Comparison of ENCODE assay signal across 1 cellular context in the genomic region with DNA sequence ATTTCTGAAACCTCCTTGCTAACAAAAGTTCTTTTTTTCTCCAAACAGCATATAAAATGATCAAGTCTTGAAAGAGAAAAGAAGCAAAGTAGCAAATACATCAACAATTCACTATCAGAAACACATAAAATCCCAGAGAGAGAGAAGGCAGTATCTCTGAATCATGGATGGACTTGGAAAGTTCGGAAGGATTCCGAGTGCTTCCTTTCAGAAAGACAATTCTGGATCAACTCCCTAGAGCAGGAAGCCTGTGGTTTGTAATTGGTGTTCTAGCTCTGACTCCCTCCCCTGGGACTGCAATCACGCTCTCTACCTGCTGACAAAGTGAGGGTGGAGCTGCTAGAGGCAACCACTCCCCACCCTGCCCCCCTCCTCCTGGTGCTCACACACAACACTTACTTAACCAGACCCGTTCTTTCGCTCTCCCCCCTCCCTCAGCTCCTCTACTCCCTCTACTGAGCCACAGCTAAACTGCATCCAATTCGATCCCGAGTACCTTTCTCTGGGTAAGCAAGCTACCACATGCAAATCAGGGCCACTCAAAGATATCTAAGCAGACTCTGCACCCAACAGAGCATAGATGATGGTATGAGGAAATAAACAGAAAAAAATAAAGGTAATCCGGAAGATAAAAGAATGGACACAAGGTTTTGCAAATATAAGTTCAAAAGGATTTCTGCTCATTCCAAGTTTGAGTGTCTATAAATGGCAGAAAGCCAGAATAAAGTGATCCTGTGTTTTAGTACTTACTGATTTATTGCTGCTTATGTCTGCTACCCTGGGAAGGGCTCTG.
TF ChIP-seq lines count a peak whose summit lies in the region.

A gene (minus strand): TSS at position 235 of the 793 bp plus-strand sequence. CDS start 1,957 bp downstream, outside the sequence.

TF ChIP-seq in HepG2, 621 proteins besides CTCF, POLR2A, EP300 and RAD21 (continued from another document and continues in another):
- TF ChIP-seq, protein P1, sequence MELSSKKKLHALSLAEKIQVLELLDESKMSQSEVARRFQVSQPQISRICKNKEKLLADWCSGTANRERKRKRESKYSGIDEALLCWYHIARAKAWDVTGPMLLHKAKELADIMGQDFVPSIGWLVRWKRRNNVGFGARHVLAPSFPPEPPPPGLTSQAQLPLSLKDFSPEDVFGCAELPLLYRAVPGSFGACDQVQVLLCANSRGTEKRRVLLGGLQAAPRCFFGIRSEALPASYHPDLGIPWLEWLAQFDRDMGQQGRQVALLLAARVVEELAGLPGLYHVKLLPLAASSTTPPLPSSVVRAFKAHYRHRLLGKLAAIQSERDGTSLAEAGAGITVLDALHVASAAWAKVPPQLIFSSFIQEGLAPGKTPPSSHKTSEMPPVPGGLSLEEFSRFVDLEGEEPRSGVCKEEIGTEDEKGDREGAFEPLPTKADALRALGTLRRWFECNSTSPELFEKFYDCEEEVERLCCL (CRISPR knock-in tag; IDR thresholded peaks at IDR 0.05; ENCODE audit: borderline replicate concordance), result no peak
- TF ChIP-seq ZNF33B (CRISPR knock-in tag; IDR thresholded peaks at IDR 0.05), result no peak
- TF ChIP-seq SMARCE1 (IDR thresholded peaks at IDR 0.05; ENCODE audit: borderline replicate concordance), result no peak
- no peak for TF ChIP-seq MATR3 (CRISPR knock-in tag; IDR thresholded peaks at IDR 0.05)
- TF ChIP-seq ZBTB8A (CRISPR knock-in tag; IDR thresholded peaks at IDR 0.05; ENCODE audit: borderline replicate concordance, low read depth), result no peak
- TF ChIP-seq, protein P2, sequence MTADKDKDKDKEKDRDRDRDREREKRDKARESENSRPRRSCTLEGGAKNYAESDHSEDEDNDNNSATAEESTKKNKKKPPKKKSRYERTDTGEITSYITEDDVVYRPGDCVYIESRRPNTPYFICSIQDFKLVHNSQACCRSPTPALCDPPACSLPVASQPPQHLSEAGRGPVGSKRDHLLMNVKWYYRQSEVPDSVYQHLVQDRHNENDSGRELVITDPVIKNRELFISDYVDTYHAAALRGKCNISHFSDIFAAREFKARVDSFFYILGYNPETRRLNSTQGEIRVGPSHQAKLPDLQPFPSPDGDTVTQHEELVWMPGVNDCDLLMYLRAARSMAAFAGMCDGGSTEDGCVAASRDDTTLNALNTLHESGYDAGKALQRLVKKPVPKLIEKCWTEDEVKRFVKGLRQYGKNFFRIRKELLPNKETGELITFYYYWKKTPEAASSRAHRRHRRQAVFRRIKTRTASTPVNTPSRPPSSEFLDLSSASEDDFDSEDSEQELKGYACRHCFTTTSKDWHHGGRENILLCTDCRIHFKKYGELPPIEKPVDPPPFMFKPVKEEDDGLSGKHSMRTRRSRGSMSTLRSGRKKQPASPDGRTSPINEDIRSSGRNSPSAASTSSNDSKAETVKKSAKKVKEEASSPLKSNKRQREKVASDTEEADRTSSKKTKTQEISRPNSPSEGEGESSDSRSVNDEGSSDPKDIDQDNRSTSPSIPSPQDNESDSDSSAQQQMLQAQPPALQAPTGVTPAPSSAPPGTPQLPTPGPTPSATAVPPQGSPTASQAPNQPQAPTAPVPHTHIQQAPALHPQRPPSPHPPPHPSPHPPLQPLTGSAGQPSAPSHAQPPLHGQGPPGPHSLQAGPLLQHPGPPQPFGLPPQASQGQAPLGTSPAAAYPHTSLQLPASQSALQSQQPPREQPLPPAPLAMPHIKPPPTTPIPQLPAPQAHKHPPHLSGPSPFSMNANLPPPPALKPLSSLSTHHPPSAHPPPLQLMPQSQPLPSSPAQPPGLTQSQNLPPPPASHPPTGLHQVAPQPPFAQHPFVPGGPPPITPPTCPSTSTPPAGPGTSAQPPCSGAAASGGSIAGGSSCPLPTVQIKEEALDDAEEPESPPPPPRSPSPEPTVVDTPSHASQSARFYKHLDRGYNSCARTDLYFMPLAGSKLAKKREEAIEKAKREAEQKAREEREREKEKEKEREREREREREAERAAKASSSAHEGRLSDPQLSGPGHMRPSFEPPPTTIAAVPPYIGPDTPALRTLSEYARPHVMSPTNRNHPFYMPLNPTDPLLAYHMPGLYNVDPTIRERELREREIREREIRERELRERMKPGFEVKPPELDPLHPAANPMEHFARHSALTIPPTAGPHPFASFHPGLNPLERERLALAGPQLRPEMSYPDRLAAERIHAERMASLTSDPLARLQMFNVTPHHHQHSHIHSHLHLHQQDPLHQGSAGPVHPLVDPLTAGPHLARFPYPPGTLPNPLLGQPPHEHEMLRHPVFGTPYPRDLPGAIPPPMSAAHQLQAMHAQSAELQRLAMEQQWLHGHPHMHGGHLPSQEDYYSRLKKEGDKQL (CRISPR knock-in tag; IDR thresholded peaks at IDR 0.05; ENCODE audit: low read depth), result 0 out of 2 replicates have a peak, but pooled peaks have one; percentile 31
- TF ChIP-seq MEF2D (CRISPR knock-in tag; IDR thresholded peaks at IDR 0.05), result peak; percentile 94
- TF ChIP-seq, protein P3, sequence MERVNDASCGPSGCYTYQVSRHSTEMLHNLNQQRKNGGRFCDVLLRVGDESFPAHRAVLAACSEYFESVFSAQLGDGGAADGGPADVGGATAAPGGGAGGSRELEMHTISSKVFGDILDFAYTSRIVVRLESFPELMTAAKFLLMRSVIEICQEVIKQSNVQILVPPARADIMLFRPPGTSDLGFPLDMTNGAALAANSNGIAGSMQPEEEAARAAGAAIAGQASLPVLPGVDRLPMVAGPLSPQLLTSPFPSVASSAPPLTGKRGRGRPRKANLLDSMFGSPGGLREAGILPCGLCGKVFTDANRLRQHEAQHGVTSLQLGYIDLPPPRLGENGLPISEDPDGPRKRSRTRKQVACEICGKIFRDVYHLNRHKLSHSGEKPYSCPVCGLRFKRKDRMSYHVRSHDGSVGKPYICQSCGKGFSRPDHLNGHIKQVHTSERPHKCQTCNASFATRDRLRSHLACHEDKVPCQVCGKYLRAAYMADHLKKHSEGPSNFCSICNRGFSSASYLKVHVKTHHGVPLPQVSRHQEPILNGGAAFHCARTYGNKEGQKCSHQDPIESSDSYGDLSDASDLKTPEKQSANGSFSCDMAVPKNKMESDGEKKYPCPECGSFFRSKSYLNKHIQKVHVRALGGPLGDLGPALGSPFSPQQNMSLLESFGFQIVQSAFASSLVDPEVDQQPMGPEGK (CRISPR knock-in tag; IDR thresholded peaks at IDR 0.05), result peak; percentile 98
- TF ChIP-seq POGZ (CRISPR knock-in tag; IDR thresholded peaks at IDR 0.05), result peak; percentile 90
- no peak for TF ChIP-seq JUND (CRISPR knock-in tag; IDR thresholded peaks at IDR 0.05)
- TF ChIP-seq, protein P4, sequence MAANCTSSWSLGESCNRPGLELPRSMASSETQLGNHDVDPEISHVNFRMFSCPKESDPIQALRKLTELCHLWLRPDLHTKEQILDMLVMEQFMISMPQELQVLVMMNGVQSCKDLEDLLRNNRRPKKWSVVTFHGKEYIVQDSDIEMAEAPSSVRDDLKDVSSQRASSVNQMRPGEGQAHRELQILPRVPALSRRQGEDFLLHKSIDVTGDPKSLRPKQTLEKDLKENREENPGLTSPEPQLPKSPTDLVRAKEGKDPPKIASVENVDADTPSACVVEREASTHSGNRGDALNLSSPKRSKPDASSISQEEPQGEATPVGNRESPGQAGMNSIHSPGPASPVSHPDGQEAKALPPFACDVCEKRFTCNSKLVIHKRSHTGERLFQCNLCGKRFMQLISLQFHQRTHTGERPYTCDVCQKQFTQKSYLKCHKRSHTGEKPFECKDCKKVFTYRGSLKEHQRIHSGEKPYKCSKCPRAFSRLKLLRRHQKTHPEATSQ (CRISPR knock-in tag; IDR thresholded peaks at IDR 0.05; ENCODE audit: borderline replicate concordance), result peak; percentile 83; the same call in 1 of the 2 replicates
- peak; percentile 18; the same call in 1 of the 2 replicates for TF ChIP-seq KDM6A (CRISPR knock-in tag; IDR thresholded peaks at IDR 0.05; ENCODE audit: low read depth)
- TF ChIP-seq, protein P5, sequence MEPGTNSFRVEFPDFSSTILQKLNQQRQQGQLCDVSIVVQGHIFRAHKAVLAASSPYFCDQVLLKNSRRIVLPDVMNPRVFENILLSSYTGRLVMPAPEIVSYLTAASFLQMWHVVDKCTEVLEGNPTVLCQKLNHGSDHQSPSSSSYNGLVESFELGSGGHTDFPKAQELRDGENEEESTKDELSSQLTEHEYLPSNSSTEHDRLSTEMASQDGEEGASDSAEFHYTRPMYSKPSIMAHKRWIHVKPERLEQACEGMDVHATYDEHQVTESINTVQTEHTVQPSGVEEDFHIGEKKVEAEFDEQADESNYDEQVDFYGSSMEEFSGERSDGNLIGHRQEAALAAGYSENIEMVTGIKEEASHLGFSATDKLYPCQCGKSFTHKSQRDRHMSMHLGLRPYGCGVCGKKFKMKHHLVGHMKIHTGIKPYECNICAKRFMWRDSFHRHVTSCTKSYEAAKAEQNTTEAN (CRISPR knock-in tag; conservative IDR thresholded peaks at IDR 0.05), result peak; percentile 92
- TF ChIP-seq, protein P6, sequence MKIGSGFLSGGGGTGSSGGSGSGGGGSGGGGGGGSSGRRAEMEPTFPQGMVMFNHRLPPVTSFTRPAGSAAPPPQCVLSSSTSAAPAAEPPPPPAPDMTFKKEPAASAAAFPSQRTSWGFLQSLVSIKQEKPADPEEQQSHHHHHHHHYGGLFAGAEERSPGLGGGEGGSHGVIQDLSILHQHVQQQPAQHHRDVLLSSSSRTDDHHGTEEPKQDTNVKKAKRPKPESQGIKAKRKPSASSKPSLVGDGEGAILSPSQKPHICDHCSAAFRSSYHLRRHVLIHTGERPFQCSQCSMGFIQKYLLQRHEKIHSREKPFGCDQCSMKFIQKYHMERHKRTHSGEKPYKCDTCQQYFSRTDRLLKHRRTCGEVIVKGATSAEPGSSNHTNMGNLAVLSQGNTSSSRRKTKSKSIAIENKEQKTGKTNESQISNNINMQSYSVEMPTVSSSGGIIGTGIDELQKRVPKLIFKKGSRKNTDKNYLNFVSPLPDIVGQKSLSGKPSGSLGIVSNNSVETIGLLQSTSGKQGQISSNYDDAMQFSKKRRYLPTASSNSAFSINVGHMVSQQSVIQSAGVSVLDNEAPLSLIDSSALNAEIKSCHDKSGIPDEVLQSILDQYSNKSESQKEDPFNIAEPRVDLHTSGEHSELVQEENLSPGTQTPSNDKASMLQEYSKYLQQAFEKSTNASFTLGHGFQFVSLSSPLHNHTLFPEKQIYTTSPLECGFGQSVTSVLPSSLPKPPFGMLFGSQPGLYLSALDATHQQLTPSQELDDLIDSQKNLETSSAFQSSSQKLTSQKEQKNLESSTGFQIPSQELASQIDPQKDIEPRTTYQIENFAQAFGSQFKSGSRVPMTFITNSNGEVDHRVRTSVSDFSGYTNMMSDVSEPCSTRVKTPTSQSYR (CRISPR knock-in tag; IDR thresholded peaks at IDR 0.05; ENCODE audit: borderline replicate concordance), result peak; percentile 90
- TF ChIP-seq, protein P7, sequence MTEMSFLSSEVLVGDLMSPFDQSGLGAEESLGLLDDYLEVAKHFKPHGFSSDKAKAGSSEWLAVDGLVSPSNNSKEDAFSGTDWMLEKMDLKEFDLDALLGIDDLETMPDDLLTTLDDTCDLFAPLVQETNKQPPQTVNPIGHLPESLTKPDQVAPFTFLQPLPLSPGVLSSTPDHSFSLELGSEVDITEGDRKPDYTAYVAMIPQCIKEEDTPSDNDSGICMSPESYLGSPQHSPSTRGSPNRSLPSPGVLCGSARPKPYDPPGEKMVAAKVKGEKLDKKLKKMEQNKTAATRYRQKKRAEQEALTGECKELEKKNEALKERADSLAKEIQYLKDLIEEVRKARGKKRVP (CRISPR knock-in tag; IDR thresholded peaks at IDR 0.05), result peak in 1 of 2 experiments; percentile 65; a peak in 2 of 4 replicates
- no peak for TF ChIP-seq RNF2 (conservative IDR thresholded peaks at IDR 0.05; ENCODE audit: low read depth)
- TF ChIP-seq, protein P8, sequence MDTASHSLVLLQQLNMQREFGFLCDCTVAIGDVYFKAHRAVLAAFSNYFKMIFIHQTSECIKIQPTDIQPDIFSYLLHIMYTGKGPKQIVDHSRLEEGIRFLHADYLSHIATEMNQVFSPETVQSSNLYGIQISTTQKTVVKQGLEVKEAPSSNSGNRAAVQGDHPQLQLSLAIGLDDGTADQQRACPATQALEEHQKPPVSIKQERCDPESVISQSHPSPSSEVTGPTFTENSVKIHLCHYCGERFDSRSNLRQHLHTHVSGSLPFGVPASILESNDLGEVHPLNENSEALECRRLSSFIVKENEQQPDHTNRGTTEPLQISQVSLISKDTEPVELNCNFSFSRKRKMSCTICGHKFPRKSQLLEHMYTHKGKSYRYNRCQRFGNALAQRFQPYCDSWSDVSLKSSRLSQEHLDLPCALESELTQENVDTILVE (CRISPR knock-in tag; IDR thresholded peaks at IDR 0.05), result peak; percentile 80
- TF ChIP-seq ZNF749 (CRISPR knock-in tag; IDR thresholded peaks at IDR 0.05; ENCODE audit: borderline replicate concordance), result no peak
- TF ChIP-seq KAT2B (IDR thresholded peaks at IDR 0.05; ENCODE audit: borderline replicate concordance, low read depth, low read length), result no peak; the same call in 1 of the 2 replicates
- TF ChIP-seq ZNF678 (CRISPR knock-in tag; IDR thresholded peaks at IDR 0.05), result no peak
- TF ChIP-seq, protein P9, sequence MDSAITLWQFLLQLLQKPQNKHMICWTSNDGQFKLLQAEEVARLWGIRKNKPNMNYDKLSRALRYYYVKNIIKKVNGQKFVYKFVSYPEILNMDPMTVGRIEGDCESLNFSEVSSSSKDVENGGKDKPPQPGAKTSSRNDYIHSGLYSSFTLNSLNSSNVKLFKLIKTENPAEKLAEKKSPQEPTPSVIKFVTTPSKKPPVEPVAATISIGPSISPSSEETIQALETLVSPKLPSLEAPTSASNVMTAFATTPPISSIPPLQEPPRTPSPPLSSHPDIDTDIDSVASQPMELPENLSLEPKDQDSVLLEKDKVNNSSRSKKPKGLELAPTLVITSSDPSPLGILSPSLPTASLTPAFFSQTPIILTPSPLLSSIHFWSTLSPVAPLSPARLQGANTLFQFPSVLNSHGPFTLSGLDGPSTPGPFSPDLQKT (CRISPR knock-in tag; IDR thresholded peaks at IDR 0.05; ENCODE audit: borderline replicate concordance), result no peak
- no peak for TF ChIP-seq GPN1 (CRISPR knock-in tag; IDR thresholded peaks at IDR 0.05; ENCODE audit: borderline replicate concordance)
- TF ChIP-seq ZNF772 (CRISPR knock-in tag; IDR thresholded peaks at IDR 0.05), result peak; percentile 94
- peak; percentile 84 for TF ChIP-seq KMT2B (CRISPR knock-in tag; IDR thresholded peaks at IDR 0.05)
- TF ChIP-seq, protein P10, sequence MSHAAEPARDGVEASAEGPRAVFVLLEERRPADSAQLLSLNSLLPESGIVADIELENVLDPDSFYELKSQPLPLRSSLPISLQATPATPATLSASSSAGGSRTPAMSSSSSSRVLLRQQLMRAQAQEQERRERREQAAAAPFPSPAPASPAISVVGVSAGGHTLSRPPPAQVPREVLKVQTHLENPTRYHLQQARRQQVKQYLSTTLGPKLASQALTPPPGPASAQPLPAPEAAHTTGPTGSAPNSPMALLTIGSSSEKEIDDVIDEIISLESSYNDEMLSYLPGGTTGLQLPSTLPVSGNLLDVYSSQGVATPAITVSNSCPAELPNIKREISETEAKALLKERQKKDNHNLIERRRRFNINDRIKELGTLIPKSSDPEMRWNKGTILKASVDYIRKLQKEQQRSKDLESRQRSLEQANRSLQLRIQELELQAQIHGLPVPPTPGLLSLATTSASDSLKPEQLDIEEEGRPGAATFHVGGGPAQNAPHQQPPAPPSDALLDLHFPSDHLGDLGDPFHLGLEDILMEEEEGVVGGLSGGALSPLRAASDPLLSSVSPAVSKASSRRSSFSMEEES (CRISPR knock-in tag; IDR thresholded peaks at IDR 0.05), result peak; percentile 97
- TF ChIP-seq RBAK (CRISPR knock-in tag; IDR thresholded peaks at IDR 0.05), result 0 out of 2 replicates have a peak, but pooled peaks have one; percentile 37
- TF ChIP-seq ZNF225 (CRISPR knock-in tag; IDR thresholded peaks at IDR 0.05), result no peak
- TF ChIP-seq HHEX (CRISPR knock-in tag; IDR thresholded peaks at IDR 0.05), result peak; percentile 24; the same call in 1 of the 2 replicates
